In genomic region chr17:43940630-43941029, GRCh38 we compare ENCODE assay signal across 9 cellular contexts. TPM values are rescaled to one million over a fixed set of nuclear protein-coding genes. Genes with fewer than 3 reads are reported as not detected.
DNase-seq lines count a peak whose midpoint lies in the region; ATAC-seq and TF ChIP-seq lines count a peak whose summit lies in the region.
"Had no signal": no experiment of that assay in that cellular context is flagged by ENCODE, and none has a peak within 500 bp of the region (broad histone marks: within the 10 kb centered on the region; RNA-seq: fewer than 3 reads in every experiment).

No MANE protein-coding gene starts in this region.

- H2BK5ac ChIP-seq in neuronal stem cell (ENCODE audit: low read length): peak overlapping the region; percentile 33

- H3K27ac ChIP-seq in brain microvascular endothelial cell (no peak overlapping the region), neuronal stem cell (replicated peaks; ENCODE audit: low read length) (no peak overlapping the region)

- H3K36me3 ChIP-seq in brain microvascular endothelial cell (replicated peaks) (no peaks in the 10 kb centered on the region), neuronal stem cell (replicated peaks in 1 of 2; ENCODE audit: control insufficient read depth in 2 of 2, insufficient read depth in 2 of 2, low read length in 2 of 2) (no peaks in the 10 kb centered on the region)

- no peaks in the 10 kb centered on the region for H3K36me3 Mint-ChIP-seq in activated T-cell treated with anti-CD3 and anti-CD28 coated beads, Interleukin-2, amount 50 U/mL, for 4 hours (ENCODE audit: insufficient read depth)

- H3K4me1 Mint-ChIP-seq in activated T-cell treated with anti-CD3 and anti-CD28 coated beads, Interleukin-2, amount 50 U/mL, for 4 hours (ENCODE audit: low read depth): peaks cover 11% of the 10 kb centered on the region

- no peak overlapping the region for H4K8ac ChIP-seq in neuronal stem cell (ENCODE audit: low read depth, low read length)

- H3K4me3 ChIP-seq in brain microvascular endothelial cell (ENCODE audit: low read depth, low read length): no peak overlapping the region
- H3K4me3 ChIP-seq in neuronal stem cell (ENCODE audit: low read length in 2 of 2): no peak overlapping the region

- DNase-seq in activated T-cell treated with anti-CD3 and anti-CD28 coated beads for 48 hours (ENCODE audit: low read depth) (peak; percentile 21), NCI-H1694 (lab: John Stamatoyannopoulos, UW) (peak; percentile 62), brain microvascular endothelial cell (peak; percentile 44), neuronal stem cell (ENCODE audit: low spot score) (peak; percentile 39)
- no peak for DNase-seq in activated T-cell treated with anti-CD3 and anti-CD28 coated beads, Interleukin-2, amount 50 U/mL, for 4 hours

- peaks cover 8% of the 10 kb centered on the region for H3K27me3 Mint-ChIP-seq in activated T-cell treated with anti-CD3 and anti-CD28 coated beads, Interleukin-2, amount 50 U/mL, for 4 hours (ENCODE audit: low read depth)

- H3K4me3 Mint-ChIP-seq in activated T-cell treated with anti-CD3 and anti-CD28 coated beads, Interleukin-2, amount 50 U/mL, for 4 hours: no peak overlapping the region
- H3K4me3 Mint-ChIP-seq: dendritic cell treated with granulocyte-macrophage colony-stimulating factor and Interleukin-4, amounts not matched to agents 40 ng/mL and 50 ng/mL, for 4 days had no signal

- H2BK15ac ChIP-seq in neuronal stem cell (ENCODE audit: low read length): peak overlapping the region; percentile 40

- peak overlapping the region; percentile 69 for H2AK5ac ChIP-seq in neuronal stem cell (ENCODE audit: low read depth, low read length)

- peak; percentile 88 for TF ChIP-seq CTCF in brain microvascular endothelial cell (IDR thresholded peaks at IDR 0.05; ENCODE audit: low read depth, low read length, missing control alignments)

- no peak overlapping the region for H3K4me2 ChIP-seq in neuronal stem cell (ENCODE audit: insufficient read depth, low read length, poor library complexity, severe bottlenecking)

- no peak overlapping the region for H4K91ac ChIP-seq in neuronal stem cell (ENCODE audit: low read depth, low read length, poor library complexity)

- no peaks in the 10 kb centered on the region for H3K27me3 ChIP-seq in brain microvascular endothelial cell (replicated peaks)
- peaks cover 0 to 48% (median 0%) of the 10 kb centered on the region in 3 experiments for H3K27me3 ChIP-seq in neuronal stem cell (ENCODE audit: control insufficient read depth in 3 of 3, insufficient read depth in 3 of 3, low read depth in 1 of 3, low read length in 3 of 3)

- H3K9ac ChIP-seq in neuronal stem cell (ENCODE audit: low read depth, low read length, poor library complexity): peak overlapping the region; percentile 34

- no peaks in the 10 kb centered on the region for H3K9me3 Mint-ChIP-seq in activated T-cell treated with anti-CD3 and anti-CD28 coated beads, Interleukin-2, amount 50 U/mL, for 4 hours
- H3K9me3 Mint-ChIP-seq: dendritic cell treated with granulocyte-macrophage colony-stimulating factor and Interleukin-4, amounts not matched to agents 40 ng/mL and 50 ng/mL, for 4 days had no signal

- no peak for ATAC-seq in activated T-cell treated with anti-CD3 and anti-CD28 coated beads, Interleukin-2, amount 50 U/mL, for 4 hours
- ATAC-seq in GM18873 (IDR thresholded peaks at IDR 0.05; ENCODE audit: low FRiP score, unreplicated experiment) (no peak), HG03175 (IDR thresholded peaks at IDR 0.05; ENCODE audit: unreplicated experiment) (no peak), GM21825 (IDR thresholded peaks at IDR 0.05; ENCODE audit: unreplicated experiment) (no peak)

- no peak overlapping the region for H3K4ac ChIP-seq in neuronal stem cell (ENCODE audit: low read length)

- H3K79me1 ChIP-seq in neuronal stem cell (ENCODE audit: low read depth, low read length): no peaks in the 10 kb centered on the region

- peak overlapping the region; percentile 15 for H3K18ac ChIP-seq in neuronal stem cell (ENCODE audit: low read length)

- in situ Hi-C loops in brain microvascular endothelial cell (cut with HindIII; ENCODE audit: low pct_ligation_motif_present, low sequenced_read_pairs): no loop called here

- H2AFZ ChIP-seq in neuronal stem cell (ENCODE audit: low read length): no peak overlapping the region

- H3K14ac ChIP-seq in neuronal stem cell (ENCODE audit: low read length): no peak overlapping the region

- H3K4me1 ChIP-seq in neuronal stem cell (ENCODE audit: control insufficient read depth in 2 of 2, insufficient read depth in 1 of 2, low read depth in 1 of 2, low read length in 2 of 2): peaks cover 0 to 7% of the 10 kb centered on the region in 2 donors

- no peaks in the 10 kb centered on the region for H3K9me3 ChIP-seq in neuronal stem cell (replicated peaks in 1 of 2; ENCODE audit: control insufficient read depth in 2 of 2, insufficient read depth in 1 of 2, low read depth in 1 of 2, low read length in 2 of 2)

- H3K23ac ChIP-seq in neuronal stem cell (ENCODE audit: low read depth, low read length, poor library complexity): peak overlapping the region; percentile 6

- no CpG with 5 or more reads among the region's 7 CpGs for WGBS in neuronal stem cell (ENCODE audit: extremely low coverage in 2 of 2, insufficient read length in 2 of 2, insufficient replicate concordance in 1 of 2), 2 donors

- H2BK12ac ChIP-seq in neuronal stem cell (ENCODE audit: low read length): no peak overlapping the region

- no peak overlapping the region for H2BK120ac ChIP-seq in neuronal stem cell (ENCODE audit: low read depth, low read length)

RNA-seq across cellular contexts. Expression of gene PPY, which starts 1.6 kb away (rescaled TPM):
- not detected for total RNA-seq in activated T-cell treated with anti-CD3 and anti-CD28 coated beads, Interleukin-2, amount 50 U/mL, for 4 hours
- not detected for polyA plus RNA-seq in neuronal stem cell (2013, experiment 1 of 2)
- polyA plus RNA-seq in neuronal stem cell (2013, experiment 2 of 2): not detected

RNA-seq across cellular contexts. Expression of gene PYY, which starts 13.1 kb away (rescaled TPM):
- total RNA-seq in activated T-cell treated with anti-CD3 and anti-CD28 coated beads, Interleukin-2, amount 50 U/mL, for 4 hours: not detected
- 0.70 TPM for polyA plus RNA-seq in neuronal stem cell (2013, experiment 1 of 2)
- 0.65 TPM for polyA plus RNA-seq in neuronal stem cell (2013, experiment 2 of 2)

RNA-seq across cellular contexts. Expression of gene MPP2, which starts 33.3 kb away (rescaled TPM):
- total RNA-seq in activated T-cell treated with anti-CD3 and anti-CD28 coated beads, Interleukin-2, amount 50 U/mL, for 4 hours: under 1 TPM; 0.21 to 0.91 (median 0.54) TPM
- 13.6 TPM for polyA plus RNA-seq in neuronal stem cell (2013, experiment 1 of 2)
- 14.1 TPM for polyA plus RNA-seq in neuronal stem cell (2013, experiment 2 of 2)
